27 cellular contexts compared by ENCODE assay signal in the genomic region with DNA sequence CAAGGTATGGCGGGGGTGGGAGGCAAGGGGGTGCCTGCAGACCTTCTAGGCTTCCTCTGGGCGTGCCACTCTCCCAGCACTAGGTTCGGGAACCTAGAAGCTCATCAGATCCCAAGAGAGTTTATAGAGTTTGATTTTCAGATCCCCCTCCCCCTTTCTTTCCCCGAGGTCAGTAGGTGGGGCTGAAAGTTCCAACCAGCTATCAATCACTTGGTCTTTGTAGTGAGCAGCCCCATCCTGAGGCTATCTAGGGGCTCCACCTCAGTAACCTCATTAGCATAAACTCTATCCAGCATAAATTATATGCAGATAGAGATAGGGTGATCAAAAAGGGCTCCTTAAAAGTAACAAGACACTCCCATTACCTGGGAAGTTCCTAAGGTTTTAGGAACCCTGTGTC.
"Had no signal": no experiment of that assay in that cellular context is flagged by ENCODE, and none has a peak within 500 bp of the region (broad histone marks: within the 10 kb centered on the region; RNA-seq: fewer than 3 reads in every experiment).

No MANE protein-coding gene starts in this region.

- H3K9ac ChIP-seq: KMS-11 had no signal

- ATAC-seq: activated CD4-positive, alpha-beta T cell treated with anti-CD3 and anti-CD28 coated beads for 36 hours; activated CD4-positive, CD25-positive, alpha-beta regulatory T cell treated with anti-CD3 and anti-CD28 coated beads, Interleukin-2, amount 50 U/mL, for 24 hours; activated CD8-positive, alpha-beta T cell treated with anti-CD3 and anti-CD28 coated beads, Interleukin-2, amount 10 ng/mL, durations not matched to agents 7 days and 5 days; activated naive CD4-positive, alpha-beta T cell treated with anti-CD3 and anti-CD28 coated beads, Interleukin-2, amount 50 U/mL, for 72 hours; activated naive CD8-positive, alpha-beta T cell treated with anti-CD3 and anti-CD28 coated beads, Interleukin-2, amount 50 U/mL, for 24 hours had no signal

- H3K4me1 Mint-ChIP-seq: activated CD4-positive, alpha-beta T cell treated with anti-CD3 and anti-CD28 coated beads for 36 hours; activated CD4-positive, alpha-beta T cell treated with anti-CD3 and anti-CD28 coated beads, Interleukin-2, amount 10 ng/mL, durations not matched to agents 7 days and 5 days; activated naive CD8-positive, alpha-beta T cell treated with anti-CD3 and anti-CD28 coated beads, Interleukin-2, amount 50 U/mL, for 24 hours had no signal

- H3K27ac Mint-ChIP-seq: activated CD4-positive, alpha-beta T cell treated with anti-CD3 and anti-CD28 coated beads for 36 hours; activated CD4-positive, alpha-beta T cell treated with anti-CD3 and anti-CD28 coated beads, Interleukin-2, amount 10 ng/mL, durations not matched to agents 7 days and 5 days; activated CD8-positive, alpha-beta T cell treated with anti-CD3 and anti-CD28 coated beads, Interleukin-2, amount 10 ng/mL, durations not matched to agents 7 days and 5 days; activated naive CD4-positive, alpha-beta T cell treated with anti-CD3 and anti-CD28 coated beads for 36 hours; activated naive CD8-positive, alpha-beta T cell treated with anti-CD3 and anti-CD28 coated beads, Interleukin-2, amount 50 U/mL, for 24 hours; activated T-cell treated with anti-CD3 and anti-CD28 coated beads, Interleukin-2, amount 50 U/mL, for 24 hours; T-helper 2 cell treated with Interferon-gamma antibody and Interleukin-4, amounts not matched to agents 5 μg/mL and 100 μg/mL, for 36 hours had no signal

- H3K27ac ChIP-seq: brain microvascular endothelial cell, KMS-11, PC-9 had no signal

- H3K4me3 ChIP-seq: PC-9 had no signal

- H3K4me3 Mint-ChIP-seq: activated CD4-positive, alpha-beta T cell treated with anti-CD3 and anti-CD28 coated beads for 36 hours; activated CD4-positive, alpha-beta T cell treated with anti-CD3 and anti-CD28 coated beads, Interleukin-2, amount 10 ng/mL, durations not matched to agents 7 days and 5 days; activated CD8-positive, alpha-beta T cell treated with anti-CD3 and anti-CD28 coated beads, Interleukin-2, amount 10 ng/mL, durations not matched to agents 7 days and 5 days; activated naive CD4-positive, alpha-beta T cell treated with anti-CD3 and anti-CD28 coated beads for 36 hours; activated naive CD8-positive, alpha-beta T cell treated with anti-CD3 and anti-CD28 coated beads, Interleukin-2, amount 50 U/mL, for 24 hours; activated T-cell treated with anti-CD3 and anti-CD28 coated beads, Interleukin-2, amount 50 U/mL, for 24 hours; T-helper 2 cell treated with Interferon-gamma antibody and Interleukin-4, amounts not matched to agents 5 μg/mL and 100 μg/mL, for 36 hours had no signal

- DNase-seq: activated CD4-positive, alpha-beta T cell treated with anti-CD3 and anti-CD28 coated beads for 36 hours; activated CD4-positive, alpha-beta T cell treated with anti-CD3 and anti-CD28 coated beads, Interleukin-2, amount 10 ng/mL, durations not matched to agents 7 days and 5 days; activated CD4-positive, alpha-beta T cell treated with anti-CD3 and anti-CD28 coated beads, Interleukin-2, amount 50 U/mL, for 48 hours; activated CD8-positive, alpha-beta T cell treated with anti-CD3 and anti-CD28 coated beads, Interleukin-2, amount 10 ng/mL, durations not matched to agents 7 days and 5 days; activated gamma-delta T cell treated with Interleukin-2 at 50 U/mL for 16 hours; activated naive CD4-positive, alpha-beta T cell treated with anti-CD3 and anti-CD28 coated beads for 36 hours; activated naive CD8-positive, alpha-beta T cell treated with anti-CD3 and anti-CD28 coated beads, Interleukin-2, amount 50 U/mL, for 24 hours; activated T-cell treated with anti-CD3 and anti-CD28 coated beads, Interleukin-2, amount 50 U/mL, for 24 hours; aorta; brain microvascular endothelial cell; central memory CD4-positive, alpha-beta T cell; MM.1S; NCI-H1092; NCI-H1436 treated with DMSO at 0.1 percent for 48 hours; NCI-H1694 treated with DMSO at 0.1 percent for 48 hours; NCI-H2029; NCI-H2171; NCI-H510A; NCI-H526; NCI-H748 treated with DMSO at 0.1 percent for 48 hours; NK-92 treated with Interleukin-12 subunit alpha and Interleukin-12 subunit beta, amount 100 ng/mL, for 24 hours; PC-9; Right ventricle myocardium superior had no signal

- H3K27me3 ChIP-seq: brain microvascular endothelial cell had no signal

- H3K9me3 Mint-ChIP-seq: activated CD4-positive, alpha-beta T cell treated with anti-CD3 and anti-CD28 coated beads, Interleukin-2, amount 10 ng/mL, durations not matched to agents 7 days and 5 days; activated naive CD4-positive, alpha-beta T cell treated with anti-CD3 and anti-CD28 coated beads for 36 hours; activated naive CD4-positive, alpha-beta T cell treated with anti-CD3 and anti-CD28 coated beads, Interleukin-2, amount 50 U/mL, for 72 hours; activated naive CD8-positive, alpha-beta T cell treated with anti-CD3 and anti-CD28 coated beads, Interleukin-2, amount 50 U/mL, for 24 hours; activated T-cell treated with anti-CD3 and anti-CD28 coated beads, Interleukin-2, amount 50 U/mL, for 24 hours; T-helper 2 cell treated with Interferon-gamma antibody and Interleukin-4, amounts not matched to agents 5 μg/mL and 100 μg/mL, for 36 hours had no signal

- H3K27me3 Mint-ChIP-seq: activated CD4-positive, alpha-beta T cell treated with anti-CD3 and anti-CD28 coated beads for 36 hours; activated CD4-positive, alpha-beta T cell treated with anti-CD3 and anti-CD28 coated beads, Interleukin-2, amount 10 ng/mL, durations not matched to agents 7 days and 5 days; activated naive CD8-positive, alpha-beta T cell treated with anti-CD3 and anti-CD28 coated beads, Interleukin-2, amount 50 U/mL, for 24 hours; activated T-cell treated with anti-CD3 and anti-CD28 coated beads, Interleukin-2, amount 50 U/mL, for 24 hours had no signal
